ENCODE assay signal across 9 cellular contexts in the genomic region with DNA sequence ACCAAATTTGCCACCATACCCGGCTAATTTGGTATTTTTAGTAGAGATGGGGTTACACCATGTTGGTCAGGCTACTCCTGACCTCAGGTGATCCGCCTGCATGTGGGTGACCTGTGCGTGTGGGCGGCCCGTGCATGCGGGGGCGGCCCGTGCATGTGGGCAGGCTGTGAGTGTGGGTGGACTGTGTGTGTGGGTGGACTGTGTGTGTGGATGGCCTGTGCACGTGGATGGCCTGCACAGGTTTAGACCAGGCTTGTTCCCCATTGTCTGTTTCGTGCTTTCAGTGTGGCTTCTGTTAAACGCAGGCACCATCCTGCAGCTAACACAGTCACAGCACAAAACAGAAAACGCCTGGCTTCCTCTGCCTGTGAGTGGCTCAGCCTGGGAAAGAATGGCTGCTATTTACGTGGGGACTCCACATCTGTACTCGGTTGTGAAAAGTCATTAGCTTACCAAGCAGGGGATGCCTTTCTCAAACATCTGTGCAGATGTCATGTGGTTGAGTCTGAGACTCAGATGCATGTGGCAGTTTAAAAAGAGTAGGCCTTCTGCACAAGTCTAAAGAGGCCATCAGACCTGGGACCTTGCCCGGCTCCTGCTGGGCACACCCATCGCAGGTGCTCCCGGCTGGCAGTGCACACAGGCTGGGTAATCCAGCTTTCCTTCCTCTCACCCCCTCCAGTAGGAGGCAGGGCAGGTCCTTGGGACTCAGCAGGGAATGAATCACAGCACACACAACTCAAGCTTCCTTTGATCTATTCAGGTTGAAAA.
A peak's percentile ranks its signal among the peaks of the same experiment; 100 is the strongest.
DNase-seq lines count a peak whose midpoint lies in the region; ATAC-seq and TF ChIP-seq lines count a peak whose summit lies in the region.
"Had no signal": no experiment of that assay in that cellular context is flagged by ENCODE, and none has a peak within 500 bp of the region (broad histone marks: within the 10 kb centered on the region; RNA-seq: fewer than 3 reads in every experiment).

No MANE protein-coding gene starts in this region.

- DNase-seq in NCI-H146 (lab: John Stamatoyannopoulos, UW): peak; percentile 46
- DNase-seq in NCI-H146 treated with DMSO at 0.1 percent for 48 hours (lab: John Stamatoyannopoulos, UW; ENCODE audit: unreplicated experiment): no peak
- no peak for DNase-seq in Panc1 (ENCODE audit: low read depth, low spot score)
- peak; percentile 30 for DNase-seq in iPS DF 4.7 (ENCODE audit: extremely low read depth, low spot score)
- DNase-seq in suprapubic skin (ENCODE audit: low spot score in 2 of 2): no peak
- DNase-seq in glomerular visceral epithelial cell (ENCODE audit: extremely low spot score): no peak

- H3K27me3 ChIP-seq in Panc1 (ENCODE audit: control insufficient read depth, insufficient read depth, low read length) (peaks cover 14% of the 10 kb centered on the region), suprapubic skin (no peaks in the 10 kb centered on the region)

- no peaks in the 10 kb centered on the region for H3K4me1 ChIP-seq in Panc1 (ENCODE audit: control insufficient read depth, insufficient read depth, low read length)
- H3K4me1 ChIP-seq in suprapubic skin: peaks cover 50% of the 10 kb centered on the region
- H3K4me1 ChIP-seq: SJSA1 had no signal

- H3K36me3 ChIP-seq in Panc1 (ENCODE audit: control insufficient read depth, insufficient read depth, low read length): no peaks in the 10 kb centered on the region
- no peaks in the 10 kb centered on the region for H3K36me3 ChIP-seq in suprapubic skin
- H3K36me3 ChIP-seq: SJSA1 had no signal

- no peak for TF ChIP-seq POLR2A in suprapubic skin (IDR thresholded peaks at IDR 0.05)

- BruUV-seq in Panc1 (replicated peaks; lab: Mats Ljungman, UMichigan): no TSS peak

- POLR2A ChIA-PET in Panc1 (lab: Charles Lee): no interaction called here

- TF ChIP-seq EP300 in suprapubic skin (IDR thresholded peaks at IDR 0.05): no peak

- CTCF ChIA-PET in Panc1 (lab: Charles Lee): interaction anchor here (0.7 to 1.0 kb wide), 2 partner anchors 11 to 62 kb away, joined by 3 to 4 read pairs; no protein-coding TSS in a partner anchor

- 51% methylated on average over 9 of the region's 17 CpGs for WGBS in suprapubic skin

- H3K27ac ChIP-seq in Panc1 (ENCODE audit: low read length) (no peak overlapping the region), suprapubic skin (peak overlapping the region; percentile 91)
- H3K27ac ChIP-seq: SJSA1 had no signal

- in situ Hi-C loops in Panc1 (cut with HindIII; ENCODE audit: low pct_unique_long_range_greater_than_20kb, low sequenced_read_pairs): no loop called here

- H3K9me3 ChIP-seq in Panc1 (ENCODE audit: control insufficient read depth, insufficient read depth, low read depth, low read length) (no peaks in the 10 kb centered on the region), suprapubic skin (no peaks in the 10 kb centered on the region)
- H3K9me3 ChIP-seq: SJSA1 had no signal

- H3K4me3 ChIP-seq in Panc1 (ENCODE audit: low read depth in 2 of 2, low read length in 2 of 2) (no peak overlapping the region), suprapubic skin (no peak overlapping the region)
- H3K4me3 ChIP-seq: SJSA1 had no signal

- TF ChIP-seq CTCF in Panc1 (IDR thresholded peaks at IDR 0.05) (no peak; the same call in 1 of the 2 replicates), suprapubic skin (IDR thresholded peaks at IDR 0.05) (peak in 1 of 2 donors; percentile 47)

- intact Hi-C loops in Panc1 (cut with micrococcal nuclease; ENCODE audit: unreplicated experiment): no loop called here

- ATAC-seq in Panc1 (peak; percentile 68; the same call in 1 of the 2 replicates), GM19455 (IDR thresholded peaks at IDR 0.05; ENCODE audit: unreplicated experiment) (no peak), HG03521 (IDR thresholded peaks at IDR 0.05; ENCODE audit: unreplicated experiment) (no peak)

Comparison
In these comparisons a context has a peak if more than half of its experiments do, and no peak if none do; other contexts are left out.
1. DNase-seq: peak in NCI-H146 (single experiment) and iPS DF 4.7 (single experiment); none in NCI-H146 treated with DMSO at 0.1 percent for 48 hours (single experiment), Panc1 (single experiment), suprapubic skin (0 of 2) and glomerular visceral epithelial cell (single experiment).